ENCODE assay signal across 13 cellular contexts in the genomic region with DNA sequence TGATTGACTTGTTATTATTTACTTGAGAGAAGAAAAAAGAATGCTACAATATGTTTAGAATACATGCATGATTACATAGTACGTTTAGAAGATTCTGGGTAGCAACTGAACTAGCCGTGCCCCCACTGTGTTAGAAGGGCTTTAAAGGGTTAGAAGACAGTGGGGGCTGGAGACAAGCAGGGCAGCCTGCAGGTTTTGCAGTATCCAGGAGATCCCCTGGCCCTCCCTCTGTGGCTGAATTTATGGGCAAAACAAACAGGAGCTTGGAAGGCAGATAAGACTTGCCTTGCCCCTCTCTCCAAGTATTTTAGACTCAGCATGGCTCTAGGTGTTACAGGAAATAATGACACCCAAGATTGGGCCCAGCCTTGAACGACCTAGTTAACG.
DNase-seq lines count a peak whose midpoint lies in the region; ATAC-seq and TF ChIP-seq lines count a peak whose summit lies in the region.
"Had no signal": no experiment of that assay in that cellular context is flagged by ENCODE, and none has a peak within 500 bp of the region (broad histone marks: within the 10 kb centered on the region; RNA-seq: fewer than 3 reads in every experiment).

No MANE protein-coding gene starts in this region.

- H3K79me2 ChIP-seq in neural progenitor cell (ENCODE audit: low read depth), result no peaks in the 10 kb centered on the region

- no peak overlapping the region for H3K27ac ChIP-seq in HEK293 (ENCODE audit: extremely low read depth, low read depth, low read length)
- no peak overlapping the region for H3K27ac ChIP-seq in neural progenitor cell
- no peak overlapping the region for H3K27ac ChIP-seq in left ventricle myocardium inferior (replicated peaks)
- H3K27ac ChIP-seq: BLaER1 treated with 17β-estradiol and CSF1 and Interleukin-3, amounts not matched to agents 10 nM and 100 nM had no signal

- TF ChIP-seq CTCF in HEK293 (tag by site-specific recombination; IDR thresholded peaks at IDR 0.05) (no peak), neural progenitor cell (IDR thresholded peaks at IDR 0.05) (no peak), left ventricle myocardium inferior (IDR thresholded peaks at IDR 0.05; ENCODE audit: borderline replicate concordance) (no peak)

- no peak overlapping the region for H3K4me3 Mint-ChIP-seq in activated T-cell treated with anti-CD3 and anti-CD28 coated beads, Interleukin-2, amount 50 U/mL, for 24 hours
- no peak overlapping the region for H3K4me3 Mint-ChIP-seq in activated T-cell treated with anti-CD3 and anti-CD28 coated beads, Interleukin-2, amount 50 U/mL, for 4 hours
- H3K4me3 Mint-ChIP-seq in activated T-helper 17 cell treated with anti-CD3 and anti-CD28 coated beads, Interleukin-2, amount 50 U/mL, for 72 hours, result peak overlapping the region; percentile 61
- no peak overlapping the region for H3K4me3 Mint-ChIP-seq in neural progenitor cell
- H3K4me3 Mint-ChIP-seq: CD4-positive, alpha-beta T cell; HFFc6 had no signal

- H2AFZ ChIP-seq in neural progenitor cell (replicated peaks), result peak overlapping the region; percentile 3

- H4K20me1 ChIP-seq in neural progenitor cell (ENCODE audit: low read depth), result no peaks in the 10 kb centered on the region
- H4K20me1 ChIP-seq: BLaER1 treated with 17β-estradiol and CSF1 and Interleukin-3, amounts not matched to agents 10 nM and 100 nM had no signal

- CTCF ChIA-PET in HEK293 (lab: Yijun Ruan, JAX), result interaction anchor here (1.5 kb wide), 1 partner anchor 86 kb away, joined by 7 read pairs; no protein-coding TSS in a partner anchor

- intact Hi-C loops in left ventricle myocardium inferior (cut with micrococcal nuclease), result no loop called here

- H3K4me3 ChIP-seq in HEK293 (ENCODE audit: low read depth, low read length) (no peak overlapping the region), neural progenitor cell (no peak overlapping the region), left ventricle myocardium inferior (no peak overlapping the region)
- H3K4me3 ChIP-seq: BLaER1 treated with 17β-estradiol and CSF1 and Interleukin-3, amounts not matched to agents 10 nM and 100 nM; HAP-1 had no signal

- POLR2A ChIA-PET in HEK293 (lab: Yijun Ruan, JAX), result no interaction called here

- no peak for DNase-seq in activated T-cell treated with anti-CD3 and anti-CD28 coated beads, Interleukin-2, amount 50 U/mL, for 24 hours
- no peak for DNase-seq in activated T-cell treated with anti-CD3 and anti-CD28 coated beads, Interleukin-2, amount 50 U/mL, for 4 hours
- DNase-seq in neural progenitor cell (ENCODE audit: low spot score) (no peak), left ventricle myocardium inferior (no peak)
- DNase-seq: Calu3; CD4-positive, alpha-beta T cell; DMS 273 treated with DMSO at 0.1 percent for 48 hours; HFFc6 had no signal

- H3K4me1 ChIP-seq in HEK293 (ENCODE audit: control insufficient read depth, insufficient read depth, low read length) (no peaks in the 10 kb centered on the region), neural progenitor cell (no peaks in the 10 kb centered on the region), left ventricle myocardium inferior (peaks cover 18% of the 10 kb centered on the region)
- H3K4me1 ChIP-seq: HAP-1 had no signal

- no peaks in the 10 kb centered on the region for H3K9me3 ChIP-seq in HEK293 (ENCODE audit: control insufficient read depth, insufficient read depth, low read depth, low read length)
- no peaks in the 10 kb centered on the region for H3K9me3 ChIP-seq in neural progenitor cell (ENCODE audit: low read depth)
- H3K9me3 ChIP-seq in left ventricle myocardium inferior (replicated peaks), result no peaks in the 10 kb centered on the region
- H3K9me3 ChIP-seq: BLaER1 treated with 17β-estradiol and CSF1 and Interleukin-3, amounts not matched to agents 10 nM and 100 nM; HAP-1 had no signal

- H3K36me3 ChIP-seq in HEK293 (ENCODE audit: control insufficient read depth in 2 of 2, insufficient read depth in 1 of 2, low read length in 2 of 2) (no peaks in the 10 kb centered on the region), neural progenitor cell (no peaks in the 10 kb centered on the region), left ventricle myocardium inferior (no peaks in the 10 kb centered on the region)
- H3K36me3 ChIP-seq: BLaER1 treated with 17β-estradiol and CSF1 and Interleukin-3, amounts not matched to agents 10 nM and 100 nM; HAP-1 had no signal

- H3K27me3 Mint-ChIP-seq in activated T-cell treated with anti-CD3 and anti-CD28 coated beads, Interleukin-2, amount 50 U/mL, for 24 hours, result no peaks in the 10 kb centered on the region
- H3K27me3 Mint-ChIP-seq in activated T-cell treated with anti-CD3 and anti-CD28 coated beads, Interleukin-2, amount 50 U/mL, for 4 hours (ENCODE audit: low read depth), result no peaks in the 10 kb centered on the region
- no peaks in the 10 kb centered on the region for H3K27me3 Mint-ChIP-seq in activated T-helper 17 cell treated with anti-CD3 and anti-CD28 coated beads, Interleukin-2, amount 50 U/mL, for 72 hours
- H3K27me3 Mint-ChIP-seq in neural progenitor cell (ENCODE audit: insufficient read depth, low read depth), result peaks cover 7% of the 10 kb centered on the region
- H3K27me3 Mint-ChIP-seq: CD4-positive, alpha-beta T cell had no signal

- H3K27me3 ChIP-seq in neural progenitor cell (no peaks in the 10 kb centered on the region), left ventricle myocardium inferior (ENCODE audit: low read depth) (no peaks in the 10 kb centered on the region)
- H3K27me3 ChIP-seq: BLaER1 treated with 17β-estradiol and CSF1 and Interleukin-3, amounts not matched to agents 10 nM and 100 nM had no signal

- no peak for ATAC-seq in activated T-cell treated with anti-CD3 and anti-CD28 coated beads, Interleukin-2, amount 50 U/mL, for 4 hours
- ATAC-seq in activated T-helper 17 cell treated with anti-CD3 and anti-CD28 coated beads, Interleukin-2, amount 50 U/mL, for 72 hours (replicated peaks), result no peak
- ATAC-seq in HG02571 (IDR thresholded peaks at IDR 0.05; ENCODE audit: unreplicated experiment), result no peak

- no peaks in the 10 kb centered on the region for H3K9me3 Mint-ChIP-seq in activated T-cell treated with anti-CD3 and anti-CD28 coated beads, Interleukin-2, amount 50 U/mL, for 24 hours
- no peaks in the 10 kb centered on the region for H3K9me3 Mint-ChIP-seq in activated T-cell treated with anti-CD3 and anti-CD28 coated beads, Interleukin-2, amount 50 U/mL, for 4 hours
- no peaks in the 10 kb centered on the region for H3K9me3 Mint-ChIP-seq in activated T-helper 17 cell treated with anti-CD3 and anti-CD28 coated beads, Interleukin-2, amount 50 U/mL, for 72 hours
- H3K9me3 Mint-ChIP-seq in neural progenitor cell, result no peaks in the 10 kb centered on the region
- H3K9me3 Mint-ChIP-seq: CD4-positive, alpha-beta T cell; HFFc6 had no signal

- peak overlapping the region; percentile 78 for H3K27ac Mint-ChIP-seq in activated T-cell treated with anti-CD3 and anti-CD28 coated beads, Interleukin-2, amount 50 U/mL, for 24 hours
- H3K27ac Mint-ChIP-seq in activated T-helper 17 cell treated with anti-CD3 and anti-CD28 coated beads, Interleukin-2, amount 50 U/mL, for 72 hours, result peak overlapping the region; percentile 84
- H3K27ac Mint-ChIP-seq in neural progenitor cell, result no peak overlapping the region
- H3K27ac Mint-ChIP-seq: CD4-positive, alpha-beta T cell; HFFc6 had no signal

- no peaks in the 10 kb centered on the region for H3K36me3 Mint-ChIP-seq in activated T-cell treated with anti-CD3 and anti-CD28 coated beads, Interleukin-2, amount 50 U/mL, for 24 hours (ENCODE audit: low read depth)
- H3K36me3 Mint-ChIP-seq in activated T-cell treated with anti-CD3 and anti-CD28 coated beads, Interleukin-2, amount 50 U/mL, for 4 hours (ENCODE audit: insufficient read depth), result no peaks in the 10 kb centered on the region
- H3K36me3 Mint-ChIP-seq in activated T-helper 17 cell treated with anti-CD3 and anti-CD28 coated beads, Interleukin-2, amount 50 U/mL, for 72 hours (ENCODE audit: low read depth), result no peaks in the 10 kb centered on the region
- no peaks in the 10 kb centered on the region for H3K36me3 Mint-ChIP-seq in neural progenitor cell

- H3K4me2 ChIP-seq in neural progenitor cell, result no peak overlapping the region

- no peak overlapping the region for H3K9ac ChIP-seq in neural progenitor cell
- H3K9ac ChIP-seq: BLaER1 treated with 17β-estradiol and CSF1 and Interleukin-3, amounts not matched to agents 10 nM and 100 nM had no signal

- no peaks in the 10 kb centered on the region for H3F3A ChIP-seq in neural progenitor cell (ENCODE audit: low read depth)

- H3K4me1 Mint-ChIP-seq in activated T-cell treated with anti-CD3 and anti-CD28 coated beads, Interleukin-2, amount 50 U/mL, for 24 hours (ENCODE audit: low read depth), result peaks cover 58% of the 10 kb centered on the region
- H3K4me1 Mint-ChIP-seq in activated T-cell treated with anti-CD3 and anti-CD28 coated beads, Interleukin-2, amount 50 U/mL, for 4 hours (ENCODE audit: low read depth), result peaks cover 35% of the 10 kb centered on the region
- H3K4me1 Mint-ChIP-seq in activated T-helper 17 cell treated with anti-CD3 and anti-CD28 coated beads, Interleukin-2, amount 50 U/mL, for 72 hours, result peaks cover 46% of the 10 kb centered on the region
- H3K4me1 Mint-ChIP-seq in neural progenitor cell, result peaks cover 3% of the 10 kb centered on the region

TF ChIP-seq in HEK293, 187 proteins besides CTCF, POLR2A, EP300 and RAD21:
- no peak for TF ChIP-seq ZNF670 (tag by site-specific recombination; IDR thresholded peaks at IDR 0.05; ENCODE audit: low read depth)
- peak; percentile 92 for TF ChIP-seq ZIC2 (tag by site-specific recombination; IDR thresholded peaks at IDR 0.05)
TF ChIP-seq in HEK293: peak in this region for 1.
